7 cellular contexts compared by ENCODE assay signal in the genomic region with DNA sequence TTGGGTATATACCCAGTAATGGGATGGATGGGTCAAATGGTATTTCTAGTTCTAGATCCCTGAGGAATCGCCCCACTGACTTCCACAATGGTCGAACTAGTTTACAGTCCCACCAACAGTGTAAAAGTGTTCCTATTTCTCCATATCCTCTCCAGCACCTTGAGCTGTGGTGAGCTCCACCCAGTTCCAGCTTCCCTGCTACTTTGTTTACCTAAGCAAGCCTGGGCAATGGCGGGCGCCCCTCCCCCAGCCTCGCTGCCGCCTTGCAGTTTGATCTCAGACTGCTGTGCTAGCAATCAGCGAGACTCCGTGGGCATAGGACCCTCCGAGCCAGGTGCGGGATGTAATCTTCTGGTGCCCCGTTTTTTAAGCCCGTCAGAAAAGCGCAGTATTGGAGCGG. TPM values are rescaled to one million over a fixed set of nuclear protein-coding genes. Genes with fewer than 3 reads are reported as not detected.
DNase-seq lines count a peak whose midpoint lies in the region; ATAC-seq, FAIRE-seq and TF ChIP-seq lines count a peak whose summit lies in the region.
"Not testable (repeated sequence)": the region's sequence is repeated elsewhere in the genome, so short reads cannot be mapped to it uniquely, and the experiment has no call there.

No MANE protein-coding gene starts in this region.

- TF ChIP-seq CTCF in Panc1 (IDR thresholded peaks at IDR 0.05); epithelial cell of esophagus (IDR thresholded peaks at IDR 0.05; ENCODE audit: insufficient read depth, low read depth, low read length, missing control alignments); HepG2 (CRISPR knock-in tag; IDR thresholded peaks at IDR 0.05): not testable (repeated sequence)

- not testable (repeated sequence) for FAIRE-seq in HepG2 (lab: Jason Lieb, UNC); small intestine (lab: Jason Lieb, UNC)

- TF ChIP-seq RAD21 in HepG2 (CRISPR knock-in tag; IDR thresholded peaks at IDR 0.05), result not testable (repeated sequence)

- CTCF ChIA-PET in Panc1 (lab: Charles Lee); HepG2 (lab: Yijun Ruan, JAX; ENCODE audit: low intra/inter-chr PET ratio, low total read pairs): not testable (repeated sequence)

- not testable (repeated sequence) for H3K27me3 ChIP-seq in HUES48 (ENCODE audit: control insufficient read depth, insufficient read depth, low read length); Panc1 (ENCODE audit: control insufficient read depth, insufficient read depth, low read length); HepG2 (ENCODE audit: control insufficient read depth in 1 of 2, insufficient read depth in 2 of 2, low read length in 2 of 2); small intestine (ENCODE audit: control insufficient read depth in 2 of 2, insufficient read depth in 2 of 2, low read length in 2 of 2)

- POLR2A ChIA-PET in Panc1 (lab: Charles Lee); HepG2 (lab: Yijun Ruan, JAX): not testable (repeated sequence)

- TF ChIP-seq POLR2A in HepG2 (IDR thresholded peaks at IDR 0.05; ENCODE audit: insufficient read depth in 1 of 2, low read depth in 2 of 2, low read length in 2 of 2), result not testable (repeated sequence)

- 60% methylated on average over 8 of the region's 14 CpGs for WGBS in HepG2 (ENCODE audit: low lambda C conversion rate)
- 36 to 53% (median 42%) methylated on average over 8 to 12 of the region's 14 CpGs for WGBS in small intestine, 3 donors

- peak overlapping the region; percentile 15 for H3K4me3 Mint-ChIP-seq in activated T-cell treated with anti-CD3 and anti-CD28 coated beads, Interleukin-2, amount 50 U/mL, for 24 hours

- H3K27me3 Mint-ChIP-seq in activated T-cell treated with anti-CD3 and anti-CD28 coated beads, Interleukin-2, amount 50 U/mL, for 24 hours, result not testable (repeated sequence)

- H3K9ac ChIP-seq in HUES48 (ENCODE audit: low read depth, low read length), result 0 out of 2 replicates have a peak overlapping the region, but pooled peaks have one; percentile 40
- not testable (repeated sequence) for H3K9ac ChIP-seq in HepG2 (ENCODE audit: insufficient read depth, low read depth, low read length)

- not testable (repeated sequence) for TF ChIP-seq EP300 in HepG2 (IDR thresholded peaks at IDR 0.05; ENCODE audit: low read depth in 2 of 2, low read length in 2 of 2); HepG2 (CRISPR knock-in tag; IDR thresholded peaks at IDR 0.05; ENCODE audit: borderline replicate concordance)

- BruUV-seq in Panc1 (replicated peaks; lab: Mats Ljungman, UMichigan); HepG2 (replicated peaks; lab: Mats Ljungman, UMichigan): not testable (repeated sequence)

- H4K20me1 ChIP-seq in HepG2 (ENCODE audit: insufficient read depth, low read length), result not testable (repeated sequence)

- not testable (repeated sequence) for H3K4me1 Mint-ChIP-seq in activated T-cell treated with anti-CD3 and anti-CD28 coated beads, Interleukin-2, amount 50 U/mL, for 24 hours (ENCODE audit: low read depth)

- H3K27ac ChIP-seq in HUES48 (ENCODE audit: low read depth, low read length); HepG2 (ENCODE audit: extremely low read length, insufficient read depth, low read length); small intestine (ENCODE audit: low read depth in 1 of 2, low read length in 1 of 2): not testable (repeated sequence)
- peak overlapping the region; percentile 20; the same call in 1 of the 2 replicates for H3K27ac ChIP-seq in Panc1 (ENCODE audit: low read length)

- not testable (repeated sequence) for H3K27ac Mint-ChIP-seq in activated T-cell treated with anti-CD3 and anti-CD28 coated beads, Interleukin-2, amount 50 U/mL, for 24 hours

- H3K4me3 ChIP-seq in HUES48 (ENCODE audit: low read depth, low read length), result peak overlapping the region; percentile 44
- H3K4me3 ChIP-seq in Panc1 (ENCODE audit: low read depth in 2 of 2, low read length in 2 of 2), result peak overlapping the region; percentile 20 to 45; a peak in 3 of 4 replicates
- not testable (repeated sequence) for H3K4me3 ChIP-seq in epithelial cell of esophagus (ENCODE audit: low read length); HepG2 (replicated peaks in 1 of 3; ENCODE audit: insufficient read depth in 1 of 3, low read depth in 2 of 3, low read length in 3 of 3); small intestine (ENCODE audit: low read depth in 1 of 2, low read length in 2 of 2)

- not testable (repeated sequence) for H3K79me2 ChIP-seq in HepG2 (ENCODE audit: insufficient read depth, low read length)

- intact Hi-C loops in Panc1 (cut with micrococcal nuclease; ENCODE audit: unreplicated experiment); HepG2 (cut with micrococcal nuclease; ENCODE audit: unreplicated experiment): not testable (repeated sequence)

- H3K4me1 ChIP-seq in HUES48 (ENCODE audit: control insufficient read depth, insufficient read depth, low read length); Panc1 (ENCODE audit: control insufficient read depth, insufficient read depth, low read length); small intestine (ENCODE audit: control insufficient read depth in 2 of 2, insufficient read depth in 1 of 2, low read depth in 1 of 2, low read length in 1 of 2): not testable (repeated sequence)
- H3K4me1 ChIP-seq in HepG2 (ENCODE audit: insufficient read depth, low read length), result peaks cover 13% of the 10 kb centered on the region

- H3K36me3 Mint-ChIP-seq in activated T-cell treated with anti-CD3 and anti-CD28 coated beads, Interleukin-2, amount 50 U/mL, for 24 hours (ENCODE audit: low read depth), result not testable (repeated sequence)

- not testable (repeated sequence) for H3K9me3 ChIP-seq in HUES48 (ENCODE audit: control insufficient read depth, insufficient read depth, low read length); Panc1 (ENCODE audit: control insufficient read depth, insufficient read depth, low read depth, low read length); HepG2 (ENCODE audit: low read length); small intestine (ENCODE audit: control insufficient read depth, low read depth)

- not testable (repeated sequence) for H3K36me3 ChIP-seq in HUES48 (ENCODE audit: control insufficient read depth, insufficient read depth, low read length); Panc1 (ENCODE audit: control insufficient read depth, insufficient read depth, low read length); HepG2 (replicated peaks in 1 of 2; ENCODE audit: control insufficient read depth in 1 of 2, insufficient read depth in 2 of 2, low read length in 2 of 2); small intestine (ENCODE audit: control insufficient read depth in 2 of 2, insufficient read depth in 2 of 2, low read length in 2 of 2)

- H2AFZ ChIP-seq in HepG2 (ENCODE audit: low read length), result not testable (repeated sequence)

- ATAC-seq in Panc1, HepG2: not testable (repeated sequence)

- peak; percentile 59 for DNase-seq in DMS53 (lab: John Stamatoyannopoulos, UW)
- not testable (repeated sequence) for DNase-seq in Panc1 (ENCODE audit: low read depth, low spot score); activated T-cell treated with anti-CD3 and anti-CD28 coated beads, Interleukin-2, amount 50 U/mL, for 24 hours; HepG2 (ENCODE audit: low spot score)
- peak; percentile 72 for DNase-seq in epithelial cell of esophagus (ENCODE audit: low read depth)
- DNase-seq in small intestine, result peak; percentile 36

- in situ Hi-C loops in Panc1 (cut with HindIII; ENCODE audit: low pct_unique_long_range_greater_than_20kb, low sequenced_read_pairs); HepG2 (cut with HindIII; ENCODE audit: extremely low pct_ligation_motif_present, low pct_unique_long_range_greater_than_20kb): not testable (repeated sequence)

- H3K9me3 Mint-ChIP-seq in activated T-cell treated with anti-CD3 and anti-CD28 coated beads, Interleukin-2, amount 50 U/mL, for 24 hours, result not testable (repeated sequence)

- not testable (repeated sequence) for H3K4me2 ChIP-seq in HepG2 (ENCODE audit: low read depth, low read length)

RNA-seq across cellular contexts. Expression of gene SLC35A4, which starts 28.4 kb away (rescaled TPM):
- total RNA-seq in Panc1 (2021; ENCODE audit: unreplicated experiment), result 96.7 TPM
- 96.7 TPM for polyA plus RNA-seq in Panc1 (2012; ENCODE audit: insufficient read length)
- 0.71 and 0.95 TPM in 2 replicates for total RNA-seq in HepG2 (2016; rRNA removed; fragmentation: Illumina TruSeq; extraction: Trizol)
- 0.18 and 0.20 TPM in 2 replicates for total RNA-seq in HepG2 (2016; cell fraction: cytosol; rRNA removed; fragmentation: Illumina TruSeq; extraction: Trizol; ENCODE audit: low read depth)
- total RNA-seq in HepG2 (2016; cell fraction: insoluble cytoplasmic fraction; rRNA removed; fragmentation: Illumina TruSeq; extraction: Trizol), result 0.55 and 1.4 TPM in 2 replicates
- 1.3 TPM in 2 replicates for total RNA-seq in HepG2 (2016; cell fraction: membrane; rRNA removed; fragmentation: Illumina TruSeq; extraction: Trizol)
- 0.50 and 1.2 TPM in 2 replicates for total RNA-seq in HepG2 (2016; cell fraction: nucleus; rRNA removed; fragmentation: Illumina TruSeq; extraction: Trizol)
- polyA plus RNA-seq in HepG2 (2011; rRNA removed), result 4.0 and 5.0 TPM in 2 replicates
- 2.0 and 2.4 TPM in 2 replicates for polyA plus RNA-seq in HepG2 (2011; cell fraction: cytosol; rRNA removed)
- 1.8 and 2.8 TPM in 2 replicates for polyA plus RNA-seq in HepG2 (2011; cell fraction: nucleus; rRNA removed)
- 1.7 and 2.1 TPM in 2 replicates for polyA plus RNA-seq in HepG2 (2012)
- 0.37 and 0.50 TPM in 2 replicates for polyA plus RNA-seq in HepG2 (2016; cell fraction: cytosol; fragmentation: Illumina TruSeq; extraction: Trizol; ENCODE audit: low read depth)
- polyA plus RNA-seq in HepG2 (2016; cell fraction: insoluble cytoplasmic fraction; fragmentation: Illumina TruSeq; extraction: Trizol; ENCODE audit: low read depth), result 1.2 and 1.3 TPM in 2 replicates
- 1.8 TPM in 2 replicates for polyA plus RNA-seq in HepG2 (2016; cell fraction: membrane; fragmentation: Illumina TruSeq; extraction: Trizol; ENCODE audit: low read depth)
- polyA plus RNA-seq in HepG2 (2016; cell fraction: nucleus; fragmentation: Illumina TruSeq; extraction: Trizol; ENCODE audit: insufficient read depth, low read depth), result 1.0 and 1.4 TPM in 2 replicates
- polyA minus RNA-seq in HepG2 (2011; rRNA and poly(A)+ RNA removed; ENCODE audit: low replicate concordance), result 4.2 and 169 TPM in 2 replicates
- 0.79 TPM in 2 replicates for polyA minus RNA-seq in HepG2 (2011; cell fraction: cytosol; rRNA and poly(A)+ RNA removed)
- 1.0 and 1.5 TPM in 2 replicates for polyA minus RNA-seq in HepG2 (2011; cell fraction: nucleus; rRNA and poly(A)+ RNA removed)
- polyA plus RNA-seq in small intestine, result 10 to 100 TPM; 35.7 to 74.6 (median 52.3) TPM

RNA-seq across cellular contexts. Expression of gene APBB3, which starts 28.7 kb away (rescaled TPM):
- total RNA-seq in Panc1 (2021; ENCODE audit: unreplicated experiment) (28.6 TPM), HepG2 (2016; rRNA removed; fragmentation: Illumina TruSeq; extraction: Trizol) (0.22 and 0.38 TPM in 2 replicates)
- 23.2 TPM for polyA plus RNA-seq in Panc1 (2012; ENCODE audit: insufficient read length)
- not detected in 2 replicates for total RNA-seq in HepG2 (2016; cell fraction: cytosol; rRNA removed; fragmentation: Illumina TruSeq; extraction: Trizol; ENCODE audit: low read depth)
- total RNA-seq in HepG2 (2016; cell fraction: insoluble cytoplasmic fraction; rRNA removed; fragmentation: Illumina TruSeq; extraction: Trizol), result 0.24 TPM in 1 of 2 replicates, not detected in the other
- not detected in 2 replicates for total RNA-seq in HepG2 (2016; cell fraction: membrane; rRNA removed; fragmentation: Illumina TruSeq; extraction: Trizol)
- 0.43 and 0.78 TPM in 2 replicates for total RNA-seq in HepG2 (2016; cell fraction: nucleus; rRNA removed; fragmentation: Illumina TruSeq; extraction: Trizol)
- polyA plus RNA-seq in HepG2 (2011; rRNA removed) (0.78 and 1.4 TPM in 2 replicates), small intestine (10 to 100 TPM in 2 of 3 donors, 1 to 10 TPM in 1; 9.5 to 21.7 (median 13.0) TPM)
- 0.17 and 0.21 TPM in 2 replicates for polyA plus RNA-seq in HepG2 (2011; cell fraction: cytosol; rRNA removed)
- 9.0 and 9.1 TPM in 2 replicates for polyA plus RNA-seq in HepG2 (2011; cell fraction: nucleus; rRNA removed)
- 0.38 and 0.51 TPM in 2 replicates for polyA plus RNA-seq in HepG2 (2012)
- not detected in 2 replicates for polyA plus RNA-seq in HepG2 (2016; cell fraction: cytosol; fragmentation: Illumina TruSeq; extraction: Trizol; ENCODE audit: low read depth)
- not detected in 2 replicates for polyA plus RNA-seq in HepG2 (2016; cell fraction: insoluble cytoplasmic fraction; fragmentation: Illumina TruSeq; extraction: Trizol; ENCODE audit: low read depth)
- polyA plus RNA-seq in HepG2 (2016; cell fraction: membrane; fragmentation: Illumina TruSeq; extraction: Trizol; ENCODE audit: low read depth), result not detected in 2 replicates
- polyA plus RNA-seq in HepG2 (2016; cell fraction: nucleus; fragmentation: Illumina TruSeq; extraction: Trizol; ENCODE audit: insufficient read depth, low read depth), result 1.9 and 2.0 TPM in 2 replicates
- 0.68 and 26.5 TPM in 2 replicates for polyA minus RNA-seq in HepG2 (2011; rRNA and poly(A)+ RNA removed; ENCODE audit: low replicate concordance)
- 0.70 TPM in 1 of 2 replicates, not detected in the other for polyA minus RNA-seq in HepG2 (2011; cell fraction: cytosol; rRNA and poly(A)+ RNA removed)
- polyA minus RNA-seq in HepG2 (2011; cell fraction: nucleus; rRNA and poly(A)+ RNA removed), result 1.3 and 3.2 TPM in 2 replicates

RNA-seq across cellular contexts. Expression of gene SRA1, which starts 35.8 kb away (rescaled TPM):
- total RNA-seq in Panc1 (2021; ENCODE audit: unreplicated experiment), result 52.0 TPM
- 74.7 TPM for polyA plus RNA-seq in Panc1 (2012; ENCODE audit: insufficient read length)
- 32.8 and 38.1 TPM in 2 replicates for total RNA-seq in HepG2 (2016; rRNA removed; fragmentation: Illumina TruSeq; extraction: Trizol)
- 39.0 and 47.9 TPM in 2 replicates for total RNA-seq in HepG2 (2016; cell fraction: cytosol; rRNA removed; fragmentation: Illumina TruSeq; extraction: Trizol; ENCODE audit: low read depth)
- 31.9 and 32.7 TPM in 2 replicates for total RNA-seq in HepG2 (2016; cell fraction: insoluble cytoplasmic fraction; rRNA removed; fragmentation: Illumina TruSeq; extraction: Trizol)
- total RNA-seq in HepG2 (2016; cell fraction: membrane; rRNA removed; fragmentation: Illumina TruSeq; extraction: Trizol), result 39.6 and 41.8 TPM in 2 replicates
- 15.1 and 15.3 TPM in 2 replicates for total RNA-seq in HepG2 (2016; cell fraction: nucleus; rRNA removed; fragmentation: Illumina TruSeq; extraction: Trizol)
- 14.2 and 15.6 TPM in 2 replicates for polyA plus RNA-seq in HepG2 (2011; rRNA removed)
- 16.8 and 19.0 TPM in 2 replicates for polyA plus RNA-seq in HepG2 (2011; cell fraction: cytosol; rRNA removed)
- polyA plus RNA-seq in HepG2 (2011; cell fraction: nucleus; rRNA removed), result 9.8 and 10.4 TPM in 2 replicates
- polyA plus RNA-seq in HepG2 (2012), result 11.6 and 17.9 TPM in 2 replicates
- polyA plus RNA-seq in HepG2 (2016; cell fraction: cytosol; fragmentation: Illumina TruSeq; extraction: Trizol; ENCODE audit: low read depth), result 62.2 and 65.0 TPM in 2 replicates
- 33.8 and 43.4 TPM in 2 replicates for polyA plus RNA-seq in HepG2 (2016; cell fraction: insoluble cytoplasmic fraction; fragmentation: Illumina TruSeq; extraction: Trizol; ENCODE audit: low read depth)
- 38.5 and 50.1 TPM in 2 replicates for polyA plus RNA-seq in HepG2 (2016; cell fraction: membrane; fragmentation: Illumina TruSeq; extraction: Trizol; ENCODE audit: low read depth)
- polyA plus RNA-seq in HepG2 (2016; cell fraction: nucleus; fragmentation: Illumina TruSeq; extraction: Trizol; ENCODE audit: insufficient read depth, low read depth), result 26.2 and 27.3 TPM in 2 replicates
- polyA minus RNA-seq in HepG2 (2011; rRNA and poly(A)+ RNA removed; ENCODE audit: low replicate concordance), result 8.3 and 20.3 TPM in 2 replicates
- polyA minus RNA-seq in HepG2 (2011; cell fraction: cytosol; rRNA and poly(A)+ RNA removed), result 8.6 and 9.0 TPM in 2 replicates
- polyA minus RNA-seq in HepG2 (2011; cell fraction: nucleus; rRNA and poly(A)+ RNA removed), result 10.8 and 11.3 TPM in 2 replicates
- polyA plus RNA-seq in small intestine, result 10 to 100 TPM; 28.5 to 49.9 (median 36.2) TPM

RNA-seq across cellular contexts. Expression of gene CD14, which starts 39.9 kb away (rescaled TPM):
- 2.5 TPM for total RNA-seq in Panc1 (2021; ENCODE audit: unreplicated experiment)
- 1.8 TPM for polyA plus RNA-seq in Panc1 (2012; ENCODE audit: insufficient read length)
- total RNA-seq in HepG2 (2016; rRNA removed; fragmentation: Illumina TruSeq; extraction: Trizol), result 0.70 and 1.7 TPM in 2 replicates
- 0.35 and 0.40 TPM in 2 replicates for total RNA-seq in HepG2 (2016; cell fraction: cytosol; rRNA removed; fragmentation: Illumina TruSeq; extraction: Trizol; ENCODE audit: low read depth)
- total RNA-seq in HepG2 (2016; cell fraction: insoluble cytoplasmic fraction; rRNA removed; fragmentation: Illumina TruSeq; extraction: Trizol), result 1.4 TPM in 2 replicates
- total RNA-seq in HepG2 (2016; cell fraction: membrane; rRNA removed; fragmentation: Illumina TruSeq; extraction: Trizol), result 0.22 and 0.31 TPM in 2 replicates
- total RNA-seq in HepG2 (2016; cell fraction: nucleus; rRNA removed; fragmentation: Illumina TruSeq; extraction: Trizol), result 1.5 and 1.7 TPM in 2 replicates
- 4.7 and 9.8 TPM in 2 replicates for polyA plus RNA-seq in HepG2 (2011; rRNA removed)
- 4.5 and 5.6 TPM in 2 replicates for polyA plus RNA-seq in HepG2 (2011; cell fraction: cytosol; rRNA removed)
- polyA plus RNA-seq in HepG2 (2011; cell fraction: nucleus; rRNA removed), result 3.9 and 7.5 TPM in 2 replicates
- polyA plus RNA-seq in HepG2 (2012), result 2.7 and 8.6 TPM in 2 replicates
- polyA plus RNA-seq in HepG2 (2016; cell fraction: cytosol; fragmentation: Illumina TruSeq; extraction: Trizol; ENCODE audit: low read depth), result 0.16 and 0.26 TPM in 2 replicates
- 0.59 and 0.86 TPM in 2 replicates for polyA plus RNA-seq in HepG2 (2016; cell fraction: insoluble cytoplasmic fraction; fragmentation: Illumina TruSeq; extraction: Trizol; ENCODE audit: low read depth)
- 0.15 and 0.20 TPM in 2 replicates for polyA plus RNA-seq in HepG2 (2016; cell fraction: membrane; fragmentation: Illumina TruSeq; extraction: Trizol; ENCODE audit: low read depth)
- 1.8 and 4.1 TPM in 2 replicates for polyA plus RNA-seq in HepG2 (2016; cell fraction: nucleus; fragmentation: Illumina TruSeq; extraction: Trizol; ENCODE audit: insufficient read depth, low read depth)
- 0.16 and 4.7 TPM in 2 replicates for polyA minus RNA-seq in HepG2 (2011; rRNA and poly(A)+ RNA removed; ENCODE audit: low replicate concordance)
- polyA minus RNA-seq in HepG2 (2011; cell fraction: cytosol; rRNA and poly(A)+ RNA removed), result 2.6 and 4.0 TPM in 2 replicates
- 0.90 and 1.5 TPM in 2 replicates for polyA minus RNA-seq in HepG2 (2011; cell fraction: nucleus; rRNA and poly(A)+ RNA removed)
- polyA plus RNA-seq in small intestine, result 10 to 100 TPM in 1 of 3 donors, 1 to 10 TPM in 2; 3.1 to 30.3 (median 7.8) TPM

RNA-seq across cellular contexts. Expression of gene EIF4EBP3, which starts 45.6 kb away (rescaled TPM):
- total RNA-seq in Panc1 (2021; ENCODE audit: unreplicated experiment), result 8.6 TPM
- polyA plus RNA-seq in Panc1 (2012; ENCODE audit: insufficient read length), result 11.1 TPM
- total RNA-seq in HepG2 (2016; rRNA removed; fragmentation: Illumina TruSeq; extraction: Trizol), result 1.7 and 1.9 TPM in 2 replicates
- 0.91 and 1.5 TPM in 2 replicates for total RNA-seq in HepG2 (2016; cell fraction: cytosol; rRNA removed; fragmentation: Illumina TruSeq; extraction: Trizol; ENCODE audit: low read depth)
- total RNA-seq in HepG2 (2016; cell fraction: insoluble cytoplasmic fraction; rRNA removed; fragmentation: Illumina TruSeq; extraction: Trizol), result 0.37 and 1.7 TPM in 2 replicates
- 1.1 and 1.7 TPM in 2 replicates for total RNA-seq in HepG2 (2016; cell fraction: membrane; rRNA removed; fragmentation: Illumina TruSeq; extraction: Trizol)
- total RNA-seq in HepG2 (2016; cell fraction: nucleus; rRNA removed; fragmentation: Illumina TruSeq; extraction: Trizol), result not detected in 2 replicates
- 0.31 and 0.61 TPM in 2 replicates for polyA plus RNA-seq in HepG2 (2011; rRNA removed)
- polyA plus RNA-seq in HepG2 (2011; cell fraction: cytosol; rRNA removed), result 0.54 and 0.85 TPM in 2 replicates
- polyA plus RNA-seq in HepG2 (2011; cell fraction: nucleus; rRNA removed), result 1.5 and 2.3 TPM in 2 replicates
- polyA plus RNA-seq in HepG2 (2012), result 1.8 and 6.3 TPM in 2 replicates
- polyA plus RNA-seq in HepG2 (2016; cell fraction: cytosol; fragmentation: Illumina TruSeq; extraction: Trizol; ENCODE audit: low read depth), result 1.5 TPM in 2 replicates
- 0.44 and 2.1 TPM in 2 replicates for polyA plus RNA-seq in HepG2 (2016; cell fraction: insoluble cytoplasmic fraction; fragmentation: Illumina TruSeq; extraction: Trizol; ENCODE audit: low read depth)
- polyA plus RNA-seq in HepG2 (2016; cell fraction: membrane; fragmentation: Illumina TruSeq; extraction: Trizol; ENCODE audit: low read depth), result 2.5 and 3.0 TPM in 2 replicates
- 9.1 and 9.5 TPM in 2 replicates for polyA plus RNA-seq in HepG2 (2016; cell fraction: nucleus; fragmentation: Illumina TruSeq; extraction: Trizol; ENCODE audit: insufficient read depth, low read depth)
- 2.0 TPM in 1 of 2 replicates, not detected in the other for polyA minus RNA-seq in HepG2 (2011; rRNA and poly(A)+ RNA removed; ENCODE audit: low replicate concordance)
- polyA minus RNA-seq in HepG2 (2011; cell fraction: cytosol; rRNA and poly(A)+ RNA removed), result 1.1 and 1.2 TPM in 2 replicates
- polyA minus RNA-seq in HepG2 (2011; cell fraction: nucleus; rRNA and poly(A)+ RNA removed), result not detected in 2 replicates
- polyA plus RNA-seq in small intestine, result 10 to 100 TPM; 38.7 to 100.0 (median 82.7) TPM

Comparison
In these comparisons a context has a peak if more than half of its experiments do, and no peak if none do; other contexts are left out.
1. RNA of gene SLC35A4, which starts 28.4 kb away (total RNA-seq): 96.7 TPM in Panc1 (single experiment); 0.18 to 1.4 TPM in HepG2; every median in the first group is over 10 times any median in the second.
2. RNA of gene APBB3, which starts 28.7 kb away (total RNA-seq): 28.6 TPM in Panc1 (single experiment); 0.22 to 0.78 TPM in HepG2; every median in the first group is over 10 times any median in the second.